Comparison of ENCODE assay signal across 8 cellular contexts in the genomic region with DNA sequence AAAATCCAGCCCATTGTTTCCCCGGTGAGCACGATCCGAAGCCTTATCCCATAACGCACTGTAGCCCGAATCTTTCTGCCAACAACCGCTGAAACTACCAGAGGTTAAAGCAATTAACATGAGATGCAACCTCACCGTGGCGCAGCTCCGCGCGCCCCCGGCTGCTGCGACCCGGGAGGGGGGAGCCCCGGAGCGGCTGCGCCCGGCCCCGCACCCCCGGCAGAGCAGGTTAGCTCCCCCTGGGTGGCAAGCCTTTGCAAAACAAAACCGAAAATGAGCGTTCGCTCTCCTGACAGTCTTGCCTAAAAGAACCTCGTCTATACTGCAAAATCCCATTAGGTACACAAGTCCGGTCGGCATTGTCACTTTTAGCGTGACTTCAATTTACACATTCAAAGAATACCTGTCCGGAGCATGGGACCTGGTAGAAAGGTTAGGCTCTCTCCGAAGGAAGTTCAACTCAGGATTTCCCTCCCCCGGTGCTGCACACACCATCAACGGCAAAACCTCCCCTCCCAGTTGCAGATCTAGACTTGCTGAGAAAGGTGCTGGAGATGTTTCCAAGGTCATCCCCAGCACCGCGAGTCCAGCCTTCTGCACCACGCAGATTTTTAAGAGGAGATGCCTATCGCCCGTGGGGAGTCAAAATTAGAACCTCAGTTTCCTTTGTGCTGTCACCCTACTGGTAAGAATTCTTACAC.
A peak's percentile ranks its signal among the peaks of the same experiment; 100 is the strongest.
DNase-seq lines count a peak whose midpoint lies in the region; ATAC-seq and TF ChIP-seq lines count a peak whose summit lies in the region.

No MANE protein-coding gene starts in this region.

- peak; percentile 52 for TF ChIP-seq CTCF in chondrocyte (IDR thresholded peaks at IDR 0.05)
- TF ChIP-seq CTCF in left lung (IDR thresholded peaks at IDR 0.05) = no peak

- ATAC-seq in GM21515 (IDR thresholded peaks at IDR 0.05; ENCODE audit: unreplicated experiment) (peak; percentile 70), left lung (peak; percentile 88)

- DNase-seq in Daoy (ENCODE audit: low read depth) (peak; percentile 56), chondrocyte (ENCODE audit: low spot score) (no peak), left lung (peak; percentile 44 to 83), NCI-H446 treated with DMSO at 0.1 percent for 48 hours (lab: John Stamatoyannopoulos, UW) (no peak)
- DNase-seq in Jurkat, Clone E6-1 (ENCODE audit: low read depth, low spot score) = peak; percentile 15
- peak; percentile 54 for DNase-seq in activated CD4-positive, alpha-beta T cell treated with anti-CD3 and anti-CD28 coated beads for 1 hour
- peak; percentile 67 for DNase-seq in stimulated activated CD4-positive, alpha-beta T cell treated with anti-CD3 and anti-CD28 coated beads, Interleukin-4, amount 100 ng/mL, for 1 hour

- peak overlapping the region; percentile 59 for H3K4me3 ChIP-seq in Jurkat, Clone E6-1 (ENCODE audit: low read length)
- peak overlapping the region; percentile 39 to 59 for H3K4me3 ChIP-seq in left lung

- intact Hi-C loops in left lung (cut with DNase I) = no loop called here

- H3K9me3 ChIP-seq in left lung = no peaks in the 10 kb centered on the region

- H3K27ac ChIP-seq in left lung = peak overlapping the region; percentile 27 to 53

- H3K4me1 Mint-ChIP-seq in chondrocyte (ENCODE audit: low read depth) = peaks cover 13% of the 10 kb centered on the region

- peaks cover 2% of the 10 kb centered on the region for H3K36me3 Mint-ChIP-seq in chondrocyte (ENCODE audit: low read depth)

- peaks cover 9% of the 10 kb centered on the region for H3K27me3 Mint-ChIP-seq in chondrocyte (ENCODE audit: low read depth)

- no peak overlapping the region for H3K27ac Mint-ChIP-seq in chondrocyte (ENCODE audit: unreplicated experiment)

- no peaks in the 10 kb centered on the region for H3K27me3 ChIP-seq in left lung

- no peaks in the 10 kb centered on the region for H3K9me3 Mint-ChIP-seq in chondrocyte (ENCODE audit: low read depth)

- H3K4me1 ChIP-seq in left lung = peaks cover 6 to 13% of the 10 kb centered on the region in 2 donors

- H3K36me3 ChIP-seq in left lung = no peaks in the 10 kb centered on the region

- peak overlapping the region; percentile 76 for H3K4me3 Mint-ChIP-seq in chondrocyte (ENCODE audit: unreplicated experiment)

Comparison
In these comparisons a context has a peak if more than half of its experiments do, and no peak if none do; other contexts are left out.
1. DNase-seq: peak in Daoy (single experiment), Jurkat, Clone E6-1 (single experiment), activated CD4-positive, alpha-beta T cell treated with anti-CD3 and anti-CD28 coated beads for 1 hour (single experiment), left lung (2 of 2) and stimulated activated CD4-positive, alpha-beta T cell treated with anti-CD3 and anti-CD28 coated beads, Interleukin-4, amount 100 ng/mL, for 1 hour (single experiment); none in chondrocyte (single experiment) and NCI-H446 treated with DMSO at 0.1 percent for 48 hours (single experiment).